In the genomic region with DNA sequence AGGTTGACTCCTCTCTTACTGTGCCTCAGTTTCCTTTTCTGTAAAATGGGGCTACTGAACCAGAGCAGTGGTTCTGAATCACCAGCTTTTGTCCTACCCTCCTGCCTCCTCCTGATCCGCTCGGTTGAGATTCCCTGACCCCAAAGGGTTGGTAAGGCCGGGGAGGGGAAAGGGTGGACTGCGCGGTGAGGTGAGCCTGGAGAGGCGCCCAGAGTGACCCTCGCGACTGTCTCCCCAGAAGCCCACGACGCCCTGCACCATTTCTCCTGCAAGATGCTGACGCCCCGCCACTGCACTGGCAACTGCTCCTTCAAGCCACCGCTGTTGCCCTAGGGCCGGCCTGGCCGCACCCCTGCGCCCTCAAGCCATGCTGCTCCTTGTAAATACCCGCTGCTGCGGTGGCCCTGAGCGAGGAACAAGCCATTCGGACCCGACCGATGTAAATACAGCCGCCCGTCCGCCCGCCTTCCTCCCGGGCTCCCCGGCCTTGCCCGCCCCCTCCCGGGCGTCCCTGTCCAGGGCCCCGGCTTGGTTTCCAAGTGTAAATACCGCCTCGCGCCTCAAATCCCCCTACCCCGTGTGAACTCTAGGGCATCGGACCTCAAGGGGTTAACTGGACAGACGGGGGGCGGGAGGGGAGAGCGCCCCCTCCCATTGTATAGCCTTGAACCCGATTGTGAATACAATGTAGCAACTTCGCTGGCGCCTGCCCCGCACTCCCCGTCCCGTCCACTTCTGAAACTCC, we compare ENCODE assay signal across 8 cellular contexts. TPM values are rescaled to one million over a fixed set of nuclear protein-coding genes. Genes with fewer than 3 reads are reported as not detected.
DNase-seq lines count a peak whose midpoint lies in the region; ATAC-seq and TF ChIP-seq lines count a peak whose summit lies in the region.

No MANE protein-coding gene starts in this region.

- peak overlapping the region; percentile 86 to 98 (median 94) for H3K4me2 ChIP-seq in BLaER1 treated with 17β-estradiol and CSF1 and Interleukin-3, amounts not matched to agents 10 nM and 100 nM

- peaks cover 54% of the 10 kb centered on the region for H3K27me3 Mint-ChIP-seq in activated B cell treated with CpG ODN at 0.5 μM for 24 hours

- H3K4me1 Mint-ChIP-seq in activated B cell treated with CpG ODN at 0.5 μM for 24 hours, result peaks cover 51% of the 10 kb centered on the region

- H3K36me3 Mint-ChIP-seq in activated B cell treated with CpG ODN at 0.5 μM for 24 hours (ENCODE audit: low read depth), result no peaks in the 10 kb centered on the region

- H3K4me3 Mint-ChIP-seq in activated B cell treated with CpG ODN at 0.5 μM for 24 hours, result peak overlapping the region; percentile 79

- peaks cover 39 to 60% (median 50%) of the 10 kb centered on the region in 10 experiments for H3K4me1 ChIP-seq in BLaER1 treated with 17β-estradiol and CSF1 and Interleukin-3, amounts not matched to agents 10 nM and 100 nM
- peaks cover 17% of the 10 kb centered on the region for H3K4me1 ChIP-seq in prostate gland (replicated peaks)

- no peaks in the 10 kb centered on the region for H3K9me3 Mint-ChIP-seq in activated B cell treated with CpG ODN at 0.5 μM for 24 hours

- 5% methylated on average over 39 of the region's 46 CpGs for WGBS in prostate gland

- POLR2A ChIA-PET in activated B cell treated with CpG ODN at 0.5 μM for 24 hours (lab: Charles Lee), result interaction anchor here (2.3 kb wide), 1 partner anchor 50 kb away, joined by 12 read pairs; no protein-coding TSS in a partner anchor

- no peak for TF ChIP-seq POLR2A in prostate gland (IDR thresholded peaks at IDR 0.05)

- no peak overlapping the region for H3K27ac ChIP-seq in BLaER1 treated with 17β-estradiol and CSF1 and Interleukin-3, amounts not matched to agents 10 nM and 100 nM
- no peak overlapping the region for H3K27ac ChIP-seq in prostate gland

- peaks cover 0 to 4% (median 0%) of the 10 kb centered on the region in 11 experiments; a peak in 1 of 22 replicates for H3K36me3 ChIP-seq in BLaER1 treated with 17β-estradiol and CSF1 and Interleukin-3, amounts not matched to agents 10 nM and 100 nM
- no peaks in the 10 kb centered on the region for H3K36me3 ChIP-seq in prostate gland

- ATAC-seq in activated B cell treated with CpG ODN at 0.5 μM for 24 hours (ENCODE audit: low read depth) (peak; percentile 40), HG03108 (IDR thresholded peaks at IDR 0.05; ENCODE audit: unreplicated experiment) (no peak), HG02840 (IDR thresholded peaks at IDR 0.05; ENCODE audit: low FRiP score, unreplicated experiment) (no peak)

- H4K20me1 ChIP-seq in BLaER1 treated with 17β-estradiol and CSF1 and Interleukin-3, amounts not matched to agents 10 nM and 100 nM, result peaks cover 0 to 43% (median 18%) of the 10 kb centered on the region in 11 experiments; a peak in 14 of 22 replicates

- H3K27ac Mint-ChIP-seq in activated B cell treated with CpG ODN at 0.5 μM for 24 hours, result no peak overlapping the region

- H3K4me3 ChIP-seq in BLaER1 treated with 17β-estradiol and CSF1 and Interleukin-3, amounts not matched to agents 10 nM and 100 nM, result peak overlapping the region; percentile 47 to 66 (median 58)
- H3K4me3 ChIP-seq in foreskin fibroblast (ENCODE audit: low read depth in 1 of 2, low read length in 2 of 2) (peak overlapping the region; percentile 5 to 29), prostate gland (peak overlapping the region in 1 of 2 donors; percentile 14)

- H3K9me3 ChIP-seq in BLaER1 treated with 17β-estradiol and CSF1 and Interleukin-3, amounts not matched to agents 10 nM and 100 nM (replicated peaks in 1 of 11), result peaks cover 17 to 22% (median 22%) of the 10 kb centered on the region in 11 experiments
- no peaks in the 10 kb centered on the region for H3K9me3 ChIP-seq in prostate gland

- DNase-seq in HT-29 (ENCODE audit: low spot score) (peak; percentile 70), activated B cell treated with CpG ODN at 0.5 μM for 24 hours (peak; percentile 41), foreskin fibroblast (peak in 1 of 2 donors; percentile 50), prostate gland (ENCODE audit: low spot score) (no peak), NCI-H1436 treated with DMSO at 0.1 percent for 48 hours (lab: John Stamatoyannopoulos, UW) (no peak)

- peaks cover 91 to 100% (median 100%) of the 10 kb centered on the region in 11 experiments for H3K27me3 ChIP-seq in BLaER1 treated with 17β-estradiol and CSF1 and Interleukin-3, amounts not matched to agents 10 nM and 100 nM
- peaks cover 28% of the 10 kb centered on the region for H3K27me3 ChIP-seq in prostate gland (replicated peaks; ENCODE audit: insufficient read depth)

- TF ChIP-seq CTCF in activated B cell treated with CpG ODN at 0.5 μM for 24 hours (IDR thresholded peaks at IDR 0.05) (no peak), foreskin fibroblast (IDR thresholded peaks at IDR 0.05; ENCODE audit: low read depth, low read length) (peak; percentile 55), prostate gland (IDR thresholded peaks at IDR 0.05) (peak in 3 of 4 experiments; percentile 26 to 56 (median 28))

- intact Hi-C loops in activated B cell treated with CpG ODN at 0.5 μM for 24 hours (cut with micrococcal nuclease) (loop anchor here (1.0 to 10.0 kb wide), 6 partner anchors 13 to 1329 kb away; a partner anchor contains a TSS), prostate gland (cut with DNase I) (loop anchor here (10.0 kb wide), 1 partner anchor 289 kb away; a partner anchor contains a TSS)

- CTCF ChIA-PET in activated B cell treated with CpG ODN at 0.5 μM for 24 hours (lab: Charles Lee), result interaction anchor here (1.1 to 2.3 kb wide), 4 partner anchors 51 to 377 kb away, joined by 4 to 22 read pairs (median 10); no protein-coding TSS in a partner anchor

- H3K9ac ChIP-seq in BLaER1 treated with 17β-estradiol and CSF1 and Interleukin-3, amounts not matched to agents 10 nM and 100 nM, result peak overlapping the region in 6 of 11 experiments; percentile 10 to 56 (median 36); a peak in 6 of 22 replicates

RNA-seq across cellular contexts. Expression of a gene that starts 6.2 kb away (rescaled TPM):
- total RNA-seq in HT-29 (2014; rRNA removed; shearing (Covaris generic)), result not detected in 2 replicates
- total RNA-seq in activated B cell treated with CpG ODN at 0.5 μM for 24 hours (not detected in 2 replicates), prostate gland (not detected)

RNA-seq across cellular contexts. Expression of a gene that starts 8.4 kb away (rescaled TPM):
- 0.15 and 0.18 TPM in 2 replicates for total RNA-seq in HT-29 (2014; rRNA removed; shearing (Covaris generic))
- 0.53 and 0.64 TPM in 2 replicates for total RNA-seq in activated B cell treated with CpG ODN at 0.5 μM for 24 hours
- 1 to 10 TPM in 1 of 2 donors, under 1 TPM in 1; 0.59 to 1.7 TPM for total RNA-seq in prostate gland

Comparison
In these comparisons a context has a peak if more than half of its experiments do, and no peak if none do; other contexts are left out.
1. DNase-seq: peak in HT-29 (single experiment) and activated B cell treated with CpG ODN at 0.5 μM for 24 hours (single experiment); none in prostate gland (single experiment) and NCI-H1436 treated with DMSO at 0.1 percent for 48 hours (single experiment).